9 cellular contexts compared by ENCODE assay signal in the genomic region with DNA sequence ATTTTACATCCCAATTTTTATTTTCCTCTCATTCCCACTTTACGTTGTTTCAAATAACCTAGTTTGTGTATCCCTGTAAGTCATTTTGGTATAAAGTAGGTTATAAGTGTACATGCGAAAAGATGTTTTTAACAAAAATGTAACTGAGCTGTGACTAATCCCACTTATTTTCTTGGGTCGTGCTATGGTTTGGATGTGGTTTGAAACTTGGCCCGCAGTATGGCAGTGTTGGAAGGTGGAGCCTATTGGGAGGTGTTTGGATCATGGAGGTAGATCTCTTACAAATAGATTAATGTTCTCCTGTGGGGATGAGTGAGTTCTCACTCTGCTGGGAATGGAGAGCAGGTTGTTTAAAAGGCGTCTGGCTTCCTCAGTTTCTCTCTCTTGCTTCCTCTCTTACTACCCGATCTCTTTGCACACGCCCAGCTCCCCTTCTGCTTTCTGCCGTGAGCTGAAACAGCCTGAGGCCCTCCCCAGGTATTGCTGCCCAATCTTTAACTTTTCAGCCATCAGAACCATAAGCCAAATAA. TPM values are rescaled to one million over a fixed set of nuclear protein-coding genes. Genes with fewer than 3 reads are reported as not detected.
DNase-seq lines count a peak whose midpoint lies in the region; ATAC-seq and TF ChIP-seq lines count a peak whose summit lies in the region.
"Had no signal": no experiment of that assay in that cellular context is flagged by ENCODE, and none has a peak within 500 bp of the region (broad histone marks: within the 10 kb centered on the region; RNA-seq: fewer than 3 reads in every experiment).

No MANE protein-coding gene starts in this region.

- no peaks in the 10 kb centered on the region for H3K9me3 Mint-ChIP-seq in stimulated activated effector memory CD8-positive, alpha-beta T cell treated with anti-CD3 and anti-CD28 coated beads, Interleukin-12 subunit alpha, Interleukin-12 subunit beta, amount 100 ng/mL, for 72 hours

- no peak for ATAC-seq in stimulated activated effector memory CD8-positive, alpha-beta T cell treated with anti-CD3 and anti-CD28 coated beads, Interleukin-12 subunit alpha, Interleukin-12 subunit beta, amount 100 ng/mL, for 72 hours

- H3K4me1 Mint-ChIP-seq in stimulated activated effector memory CD8-positive, alpha-beta T cell treated with anti-CD3 and anti-CD28 coated beads, Interleukin-12 subunit alpha, Interleukin-12 subunit beta, amount 100 ng/mL, for 72 hours: peaks cover 46% of the 10 kb centered on the region

- peak overlapping the region; percentile 88 for H3K4me3 Mint-ChIP-seq in stimulated activated effector memory CD8-positive, alpha-beta T cell treated with anti-CD3 and anti-CD28 coated beads, Interleukin-12 subunit alpha, Interleukin-12 subunit beta, amount 100 ng/mL, for 72 hours

- peaks cover 14 to 73% (median 22%) of the 10 kb centered on the region in 3 donors for H3K4me1 ChIP-seq in esophagus squamous epithelium

- H3K36me3 Mint-ChIP-seq in stimulated activated effector memory CD8-positive, alpha-beta T cell treated with anti-CD3 and anti-CD28 coated beads, Interleukin-12 subunit alpha, Interleukin-12 subunit beta, amount 100 ng/mL, for 72 hours: peaks cover 96% of the 10 kb centered on the region

- no peak for TF ChIP-seq POLR2A in esophagus squamous epithelium (IDR thresholded peaks at IDR 0.05)

- peak overlapping the region in 3 of 4 donors; percentile 77 to 89 (median 86) for H3K27ac ChIP-seq in esophagus squamous epithelium

- no peaks in the 10 kb centered on the region for H3K9me3 ChIP-seq in esophagus squamous epithelium

- peak overlapping the region; percentile 79 for H3K27ac Mint-ChIP-seq in stimulated activated effector memory CD8-positive, alpha-beta T cell treated with anti-CD3 and anti-CD28 coated beads, Interleukin-12 subunit alpha, Interleukin-12 subunit beta, amount 100 ng/mL, for 72 hours

- WGBS in esophagus squamous epithelium, 2 donors: 53 to 72% methylated on average over 8 of the region's 8 CpGs

- peak overlapping the region in 3 of 4 donors; percentile 59 to 80 (median 60) for H3K4me3 ChIP-seq in esophagus squamous epithelium

- peak; percentile 52 for DNase-seq in activated CD8-positive, alpha-beta memory T cell treated with anti-CD3 and anti-CD28 coated beads, Interleukin-2, amount 50 U/mL, for 48 hours
- no peak for DNase-seq in activated CD8-positive, alpha-beta memory T cell treated with anti-CD3 and anti-CD28 coated beads, Interleukin-2, amount 50 U/mL, for 4 hours
- DNase-seq in RPMI7951 (ENCODE audit: low read depth) (peak; percentile 55), esophagus squamous epithelium (lab: John Stamatoyannopoulos, UW) (no peak), COR-L47 (lab: John Stamatoyannopoulos, UW) (no peak), C1 segment of cervical spinal cord (lab: John Stamatoyannopoulos, UW) (no peak), activated gamma-delta T cell (lab: John Stamatoyannopoulos, UW) (no peak)
- no peak for DNase-seq in stimulated activated effector memory CD8-positive, alpha-beta T cell treated with anti-CD3 and anti-CD28 coated beads, Interleukin-12 subunit alpha, Interleukin-12 subunit beta, amount 100 ng/mL, for 72 hours (ENCODE audit: low spot score in 2 of 2)
- DNase-seq: NCI-H2107 had no signal

- intact Hi-C loops in esophagus squamous epithelium (cut with DNase I): loop anchor here (10.0 kb wide), 1 partner anchor 125 kb away; a partner anchor contains a TSS

- H3K36me3 ChIP-seq in esophagus squamous epithelium: peaks cover 25 to 74% (median 33%) of the 10 kb centered on the region in 3 donors

- TF ChIP-seq CTCF in esophagus squamous epithelium (IDR thresholded peaks at IDR 0.05): no peak

- H3K27me3 ChIP-seq in esophagus squamous epithelium: no peaks in the 10 kb centered on the region

RNA-seq across cellular contexts. Expression of gene RPL27A, which starts 7.2 kb away (rescaled TPM):
- total RNA-seq in RPMI7951 (2014; rRNA removed; shearing (Covaris generic)): 953 and 1,057 TPM in 2 replicates
- 1,000 to 10,000 TPM in 3 of 4 donors, 100 to 1,000 TPM in 1; 921 to 1,566 (median 1,106) TPM for total RNA-seq in esophagus squamous epithelium

RNA-seq across cellular contexts. Expression of gene TRIM66, which starts 7.3 kb away (rescaled TPM):
- 2.2 and 3.1 TPM in 2 replicates for total RNA-seq in RPMI7951 (2014; rRNA removed; shearing (Covaris generic))
- 1 to 10 TPM; 4.5 to 5.5 (median 4.8) TPM for total RNA-seq in esophagus squamous epithelium

Comparison
In these comparisons a context has a peak if more than half of its experiments do, and no peak if none do; other contexts are left out.
1. DNase-seq: peak in activated CD8-positive, alpha-beta memory T cell treated with anti-CD3 and anti-CD28 coated beads, Interleukin-2, amount 50 U/mL, for 48 hours (single experiment) and RPMI7951 (single experiment); none in activated CD8-positive, alpha-beta memory T cell treated with anti-CD3 and anti-CD28 coated beads, Interleukin-2, amount 50 U/mL, for 4 hours (single experiment), esophagus squamous epithelium (single experiment), stimulated activated effector memory CD8-positive, alpha-beta T cell treated with anti-CD3 and anti-CD28 coated beads, Interleukin-12 subunit alpha, Interleukin-12 subunit beta, amount 100 ng/mL, for 72 hours (0 of 2), COR-L47 (single experiment), C1 segment of cervical spinal cord (0 of 14) and activated gamma-delta T cell (single experiment).